In genomic region chr7:150502519-150502918, GRCh38 we compare ENCODE assay signal across 21 cellular contexts. TPM values are rescaled to one million over a fixed set of nuclear protein-coding genes. Genes with fewer than 3 reads are reported as not detected.
A peak's percentile ranks its signal among the peaks of the same experiment; 100 is the strongest.
DNase-seq lines count a peak whose midpoint lies in the region; ATAC-seq and TF ChIP-seq lines count a peak whose summit lies in the region.
"Had no signal": no experiment of that assay in that cellular context is flagged by ENCODE, and none has a peak within 500 bp of the region (broad histone marks: within the 10 kb centered on the region; RNA-seq: fewer than 3 reads in every experiment).

No MANE protein-coding gene starts in this region.

- no peaks in the 10 kb centered on the region for H3K36me3 Mint-ChIP-seq in activated T-helper 17 cell treated with anti-CD3 and anti-CD28 coated beads, Interleukin-2, amount 50 U/mL, for 72 hours (ENCODE audit: low read depth)
- no peaks in the 10 kb centered on the region for H3K36me3 Mint-ChIP-seq in type B pancreatic cell

- H3K9me3 ChIP-seq in BLaER1 (no peaks in the 10 kb centered on the region), DND-41 (ENCODE audit: insufficient read depth, low read length, severe bottlenecking) (no peaks in the 10 kb centered on the region), mucosa of descending colon (no peaks in the 10 kb centered on the region)
- H3K9me3 ChIP-seq: gastrocnemius medialis, uterus had no signal

- no peak for TF ChIP-seq CTCF in DND-41 (IDR thresholded peaks at IDR 0.05; ENCODE audit: borderline replicate concordance, extremely low read depth, low read length, poor library complexity, severe bottlenecking)
- no peak for TF ChIP-seq CTCF in mucosa of descending colon (IDR thresholded peaks at IDR 0.05)
- TF ChIP-seq CTCF in type B pancreatic cell (conservative IDR thresholded peaks at IDR 0.05), result no peak

- H3K4me1 ChIP-seq in BLaER1, result peaks cover 13% of the 10 kb centered on the region
- H3K4me1 ChIP-seq in DND-41 (ENCODE audit: insufficient read depth, low read length), result peaks cover 27% of the 10 kb centered on the region
- H3K4me1 ChIP-seq in mucosa of descending colon (ENCODE audit: low read depth), result no peaks in the 10 kb centered on the region
- H3K4me1 ChIP-seq: gastrocnemius medialis, uterus had no signal

- peaks cover 47% of the 10 kb centered on the region for H3K4me1 Mint-ChIP-seq in activated T-helper 17 cell treated with anti-CD3 and anti-CD28 coated beads, Interleukin-2, amount 50 U/mL, for 72 hours
- no peaks in the 10 kb centered on the region for H3K4me1 Mint-ChIP-seq in type B pancreatic cell (ENCODE audit: unreplicated experiment)
- H3K4me1 Mint-ChIP-seq: GM23338 had no signal

- intact Hi-C loops in mucosa of descending colon (cut with DNase I, micrococcal nuclease), result no loop called here

- H4K20me1 ChIP-seq in BLaER1 (no peaks in the 10 kb centered on the region), DND-41 (ENCODE audit: insufficient read depth, low read length) (no peaks in the 10 kb centered on the region)

- H3K4me3 ChIP-seq in BLaER1, result no peak overlapping the region
- no peak overlapping the region for H3K4me3 ChIP-seq in DND-41 (ENCODE audit: low read depth in 1 of 2, low read length in 2 of 2)
- no peak overlapping the region for H3K4me3 ChIP-seq in mucosa of descending colon
- H3K4me3 ChIP-seq: coronary artery, gastrocnemius medialis, GM23338, K562, uterus had no signal

- H3K9ac ChIP-seq in BLaER1, result no peak overlapping the region
- H3K9ac ChIP-seq in DND-41 (ENCODE audit: low read depth, low read length), result peak overlapping the region; percentile 32

- H2AFZ ChIP-seq in DND-41 (ENCODE audit: low read depth, low read length), result peak overlapping the region; percentile 51
- H2AFZ ChIP-seq: GM23338 had no signal

- peak; percentile 99 for ATAC-seq in DND-41 (ENCODE audit: insufficient read depth, low read depth)
- peak; percentile 72 for ATAC-seq in activated T-helper 17 cell treated with anti-CD3 and anti-CD28 coated beads, Interleukin-2, amount 50 U/mL, for 72 hours (replicated peaks)
- ATAC-seq in mucosa of descending colon, result peak; percentile 77
- ATAC-seq in GM18502 (IDR thresholded peaks at IDR 0.05; ENCODE audit: poor library complexity, unreplicated experiment), result no peak
- ATAC-seq in HG03097 (IDR thresholded peaks at IDR 0.05; ENCODE audit: low FRiP score, unreplicated experiment), result no peak
- ATAC-seq: gastrocnemius medialis, GM23338, K562 had no signal

- peak overlapping the region; percentile 79 for H3K4me3 Mint-ChIP-seq in activated T-helper 17 cell treated with anti-CD3 and anti-CD28 coated beads, Interleukin-2, amount 50 U/mL, for 72 hours
- H3K4me3 Mint-ChIP-seq in type B pancreatic cell, result no peak overlapping the region
- H3K4me3 Mint-ChIP-seq: GM23338 had no signal

- H3K27ac Mint-ChIP-seq in activated T-helper 17 cell treated with anti-CD3 and anti-CD28 coated beads, Interleukin-2, amount 50 U/mL, for 72 hours, result peak overlapping the region; percentile 95
- H3K27ac Mint-ChIP-seq in type B pancreatic cell, result no peak overlapping the region
- H3K27ac Mint-ChIP-seq: GM23338 had no signal

- H3K79me2 ChIP-seq in DND-41 (ENCODE audit: insufficient read depth, low read length), result no peaks in the 10 kb centered on the region

- H3K9me3 Mint-ChIP-seq in activated T-helper 17 cell treated with anti-CD3 and anti-CD28 coated beads, Interleukin-2, amount 50 U/mL, for 72 hours, result peaks cover 11% of the 10 kb centered on the region
- no peaks in the 10 kb centered on the region for H3K9me3 Mint-ChIP-seq in type B pancreatic cell
- H3K9me3 Mint-ChIP-seq: GM23338 had no signal

- no peaks in the 10 kb centered on the region for H3K27me3 Mint-ChIP-seq in activated T-helper 17 cell treated with anti-CD3 and anti-CD28 coated beads, Interleukin-2, amount 50 U/mL, for 72 hours
- H3K27me3 Mint-ChIP-seq in type B pancreatic cell, result peaks cover 9% of the 10 kb centered on the region

- H3K4me2 ChIP-seq in BLaER1, result peak overlapping the region; percentile 41; the same call in 1 of the 2 replicates
- H3K4me2 ChIP-seq in DND-41 (ENCODE audit: insufficient read depth, low read length), result peak overlapping the region; percentile 43
- H3K4me2 ChIP-seq: GM23338 had no signal

- DNase-seq in DND-41 (peak; percentile 64), mucosa of descending colon (no peak), type B pancreatic cell (ENCODE audit: extremely low spot score, unreplicated experiment) (no peak), NCI-H748 (lab: John Stamatoyannopoulos, UW; ENCODE audit: unreplicated experiment) (no peak)
- DNase-seq: activated CD4-positive, CD25-positive, alpha-beta regulatory T cell treated with anti-CD3 and anti-CD28 coated beads, Interleukin-2, amount 50 U/mL, for 72 hours; gastrocnemius medialis; left cardiac atrium; NCI-H1048; NCI-H2029 treated with DMSO at 0.1 percent for 48 hours; NCI-H524; uterus had no signal

- H3K27ac ChIP-seq in BLaER1 (no peak overlapping the region), DND-41 (ENCODE audit: low read length) (peak overlapping the region; percentile 79)
- H3K27ac ChIP-seq: coronary artery, gastrocnemius medialis, uterus had no signal

- H3K27me3 ChIP-seq in BLaER1 (no peaks in the 10 kb centered on the region), DND-41 (ENCODE audit: insufficient read depth, low read length, poor library complexity) (no peaks in the 10 kb centered on the region)
- H3K27me3 ChIP-seq: gastrocnemius medialis, uterus had no signal

- H3K36me3 ChIP-seq in BLaER1, result no peaks in the 10 kb centered on the region
- H3K36me3 ChIP-seq in DND-41 (ENCODE audit: insufficient read depth, low read length), result no peaks in the 10 kb centered on the region
- no peaks in the 10 kb centered on the region for H3K36me3 ChIP-seq in mucosa of descending colon (ENCODE audit: low read depth)
- H3K36me3 ChIP-seq: gastrocnemius medialis, uterus had no signal

RNA-seq across cellular contexts. Expression of gene GIMAP7, which starts 12.2 kb away (rescaled TPM):
- 10 to 100 TPM; 39.7 to 43.1 TPM for total RNA-seq in activated T-helper 17 cell treated with anti-CD3 and anti-CD28 coated beads, Interleukin-2, amount 50 U/mL, for 72 hours
- 10 to 100 TPM in 1 of 3 donors, 1 to 10 TPM in 2; 6.7 to 11.5 (median 9.8) TPM for total RNA-seq in mucosa of descending colon
- not detected in 2 replicates for total RNA-seq in type B pancreatic cell (ENCODE audit: low replicate concordance)
- total RNA-seq: epithelial cell of proximal tubule, G401, GM23338, OCI-LY7 had no signal

RNA-seq across cellular contexts. Expression of gene GIMAP8, which starts 52.1 kb away (rescaled TPM):
- total RNA-seq in activated T-helper 17 cell treated with anti-CD3 and anti-CD28 coated beads, Interleukin-2, amount 50 U/mL, for 72 hours, result 10 to 100 TPM; 10.3 to 16.4 TPM
- total RNA-seq in mucosa of descending colon, result 1 to 10 TPM; 4.1 to 9.1 (median 5.5) TPM
- total RNA-seq in type B pancreatic cell (ENCODE audit: low replicate concordance), result not detected in 2 replicates
- total RNA-seq: epithelial cell of proximal tubule, G401, GM23338, K562, OCI-LY7 had no signal

Comparison
In these comparisons a context has a peak if more than half of its experiments do, and no peak if none do; other contexts are left out.
1. ATAC-seq: peak in DND-41 (single experiment), activated T-helper 17 cell treated with anti-CD3 and anti-CD28 coated beads, Interleukin-2, amount 50 U/mL, for 72 hours (single experiment) and mucosa of descending colon (single experiment); none in GM18502 (single experiment) and HG03097 (single experiment).